Comparison of ENCODE assay signal across 26 cellular contexts in the genomic region with DNA sequence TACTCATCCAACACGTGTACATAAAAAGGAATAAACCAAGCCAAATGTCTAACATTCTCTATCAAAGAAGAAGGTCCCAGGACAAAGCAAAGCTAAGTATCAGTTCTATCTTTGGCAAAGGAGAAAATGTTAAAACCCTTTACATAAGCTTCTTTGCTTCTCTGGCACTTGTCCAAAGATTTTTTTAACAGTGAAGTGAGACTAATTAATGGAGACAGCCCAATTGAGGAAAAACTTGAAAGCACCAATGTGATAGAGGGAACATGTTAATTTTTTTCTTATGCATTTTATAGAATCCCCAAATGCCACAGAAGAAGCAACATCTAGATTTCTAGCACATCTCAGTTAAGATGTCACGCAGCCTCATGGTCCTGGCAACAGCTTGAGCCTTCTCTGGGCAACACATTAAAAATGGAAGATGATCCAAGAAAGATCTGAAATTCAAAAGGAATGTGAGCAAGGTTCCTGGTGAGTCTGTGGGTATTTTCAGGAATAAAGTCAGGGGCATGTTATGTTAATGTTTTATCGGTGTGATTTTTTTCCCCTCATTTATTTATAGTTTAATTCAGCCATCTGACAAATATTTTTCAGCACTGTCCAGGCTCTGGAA. TPM values are rescaled to one million over a fixed set of nuclear protein-coding genes. Genes with fewer than 3 reads are reported as not detected.
DNase-seq lines count a peak whose midpoint lies in the region; ATAC-seq, FAIRE-seq and TF ChIP-seq lines count a peak whose summit lies in the region.
"Had no signal": no experiment of that assay in that cellular context is flagged by ENCODE, and none has a peak within 500 bp of the region (broad histone marks: within the 10 kb centered on the region; RNA-seq: fewer than 3 reads in every experiment).

No MANE protein-coding gene starts in this region.

- POLR2A ChIA-PET in endothelial cell of umbilical vein (lab: Charles Lee) = no interaction called here

- no peaks in the 10 kb centered on the region for H3K9me1 ChIP-seq in endothelial cell of umbilical vein (replicated peaks; ENCODE audit: control insufficient read depth, extremely low read depth, insufficient read depth, low read length)

- no TSS peak for BruUV-seq in endothelial cell of umbilical vein (replicated peaks; lab: Mats Ljungman, UMichigan)

- ATAC-seq in psoas muscle (peak; percentile 50 to 85 (median 74)), HG03520 (IDR thresholded peaks at IDR 0.05; ENCODE audit: unreplicated experiment) (no peak), HG02884 (IDR thresholded peaks at IDR 0.05; ENCODE audit: unreplicated experiment) (no peak), left lobe of liver (no peak)
- ATAC-seq: CD8-positive, alpha-beta T cell; naive thymus-derived CD8-positive, alpha-beta T cell; pancreas; stimulated activated effector memory CD8-positive, alpha-beta T cell treated with anti-CD3 and anti-CD28 coated beads, Interleukin-12 subunit alpha, Interleukin-12 subunit beta, amount 100 ng/mL, for 72 hours; T-cell had no signal

- no peak overlapping the region for H3K4me3 ChIP-seq in endothelial cell of umbilical vein (replicated peaks in 1 of 3; ENCODE audit: insufficient read depth in 1 of 3, low read depth in 1 of 3, low read length in 3 of 3)
- H3K4me3 ChIP-seq in psoas muscle = peak overlapping the region; percentile 34
- H3K4me3 ChIP-seq: HAP-1, lung, pancreas had no signal

- no peak overlapping the region for H3K27ac ChIP-seq in endothelial cell of umbilical vein (ENCODE audit: insufficient read depth, low read depth, low read length)
- peak overlapping the region; percentile 88 for H3K27ac ChIP-seq in psoas muscle
- H3K27ac ChIP-seq: brain microvascular endothelial cell, pancreas had no signal

- H3K4me1 ChIP-seq in endothelial cell of umbilical vein (ENCODE audit: control insufficient read depth, extremely low read depth, insufficient read depth, low read length) (no peaks in the 10 kb centered on the region), psoas muscle (peaks cover 45% of the 10 kb centered on the region)
- H3K4me1 ChIP-seq: HAP-1 had no signal

- CTCF ChIA-PET in endothelial cell of umbilical vein (lab: Charles Lee) = no interaction called here

- H3K9ac ChIP-seq in endothelial cell of umbilical vein (replicated peaks; ENCODE audit: extremely low read depth, insufficient read depth, low read length) = no peak overlapping the region

- TF ChIP-seq POLR2A in endothelial cell of umbilical vein (IDR thresholded peaks at IDR 0.05; ENCODE audit: low read depth, low read length) = no peak

- H2AFZ ChIP-seq in endothelial cell of umbilical vein (ENCODE audit: low read depth, low read length) = no peak overlapping the region

- DNase-seq in AG20443 (ENCODE audit: low spot score) (peak; percentile 27), NCI-H446 (lab: John Stamatoyannopoulos, UW) (peak; percentile 34 to 56), endothelial cell of umbilical vein (ENCODE audit: low read depth, low spot score) (no peak), psoas muscle (no peak), left lobe of liver (ENCODE audit: low spot score) (no peak)
- DNase-seq in activated CD4-positive, CD25-positive, alpha-beta regulatory T cell (lab: John Stamatoyannopoulos, UW) = no peak
- DNase-seq: activated CD4-positive, alpha-beta T cell treated with anti-CD3 and anti-CD28 coated beads for 4 hours; brain microvascular endothelial cell; CD8-positive, alpha-beta T cell; cortex of kidney; DMS79; kidney; naive thymus-derived CD8-positive, alpha-beta T cell; NCI-H187 treated with DMSO at 0.1 percent for 48 hours; NCI-H510A; pancreas; SHP77; T-cell had no signal

- peak; percentile 44 for FAIRE-seq in endothelial cell of umbilical vein (lab: Jason Lieb, UNC)
- FAIRE-seq: endometrium, HTR-8/SVneo, kidney, pancreas, TTC549 had no signal

- TF ChIP-seq CTCF in endothelial cell of umbilical vein (IDR thresholded peaks at IDR 0.05; ENCODE audit: extremely low read depth in 1 of 2, insufficient read depth in 1 of 2, low read depth in 1 of 2, low read length in 2 of 2) = no peak
- no peak for TF ChIP-seq CTCF in psoas muscle (IDR thresholded peaks at IDR 0.05)

- WGBS in psoas muscle, 3 donors = 18 to 50% (median 28%) methylated on average over 3 of the region's 3 CpGs

- H3K36me3 ChIP-seq in endothelial cell of umbilical vein (ENCODE audit: control insufficient read depth in 2 of 2, extremely low read depth in 1 of 2, insufficient read depth in 2 of 2, low read length in 2 of 2) (no peaks in the 10 kb centered on the region), psoas muscle (ENCODE audit: insufficient read depth in 1 of 2, low read depth in 1 of 2) (no peaks in the 10 kb centered on the region)
- H3K36me3 ChIP-seq: brain microvascular endothelial cell, HAP-1, pancreas had no signal

- dilution Hi-C loops in endothelial cell of umbilical vein (cut with MboI; ENCODE audit: extremely low pct_ligation_motif_present, low sequenced_read_pairs) = no loop called here

- no peaks in the 10 kb centered on the region for H3K27me3 ChIP-seq in endothelial cell of umbilical vein (ENCODE audit: control insufficient read depth in 2 of 2, insufficient read depth in 2 of 2, low read length in 2 of 2)
- H3K27me3 ChIP-seq in psoas muscle (ENCODE audit: insufficient read depth in 3 of 3, low read length in 2 of 3) = no peaks in the 10 kb centered on the region
- H3K27me3 ChIP-seq: brain microvascular endothelial cell, pancreas had no signal

- no peak overlapping the region for H3K4me2 ChIP-seq in endothelial cell of umbilical vein (ENCODE audit: insufficient read depth, low read length)

- no peaks in the 10 kb centered on the region for H3K9me3 ChIP-seq in endothelial cell of umbilical vein (replicated peaks; ENCODE audit: control insufficient read depth, insufficient read depth, low read length)
- H3K9me3 ChIP-seq in psoas muscle = no peaks in the 10 kb centered on the region
- H3K9me3 ChIP-seq: HAP-1, pancreas had no signal

- H3K79me2 ChIP-seq in endothelial cell of umbilical vein (ENCODE audit: control insufficient read depth, insufficient read depth, low read length) = peaks cover 8% of the 10 kb centered on the region

- no peaks in the 10 kb centered on the region for H4K20me1 ChIP-seq in endothelial cell of umbilical vein (replicated peaks; ENCODE audit: control insufficient read depth, extremely low read depth, insufficient read depth, low read length)

- intact Hi-C loops in endothelial cell of umbilical vein (cut with micrococcal nuclease) = no loop called here
- intact Hi-C loops in psoas muscle (cut with DNase I) = loop anchor here in 1 of 2 donors (5.0 kb wide), 1 partner anchor 99 kb away; no protein-coding TSS in a partner anchor

TF ChIP-seq in endothelial cell of umbilical vein, 7 proteins besides CTCF, POLR2A, EP300 and RAD21:
- TF ChIP-seq GATA2 (IDR thresholded peaks at IDR 0.05; ENCODE audit: insufficient read depth, insufficient read length, low read depth, low read length) (no peak), EZH2 (IDR thresholded peaks at IDR 0.05; ENCODE audit: borderline replicate concordance, low read depth, low read length, severe bottlenecking) (no peak), FOS (IDR thresholded peaks at IDR 0.05; ENCODE audit: borderline replicate concordance, insufficient read depth, low read length) (no peak), POLR2AphosphoS5 (IDR thresholded peaks at IDR 0.05; ENCODE audit: insufficient read depth, low read depth, low read length) (no peak), MYC (IDR thresholded peaks at IDR 0.05; ENCODE audit: low read depth, low read length) (no peak), JUN (IDR thresholded peaks at IDR 0.05; ENCODE audit: borderline replicate concordance, insufficient read depth, insufficient read length, low read depth) (no peak)
- TF ChIP-seq, protein P1, sequence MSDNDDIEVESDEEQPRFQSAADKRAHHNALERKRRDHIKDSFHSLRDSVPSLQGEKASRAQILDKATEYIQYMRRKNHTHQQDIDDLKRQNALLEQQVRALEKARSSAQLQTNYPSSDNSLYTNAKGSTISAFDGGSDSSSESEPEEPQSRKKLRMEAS (IDR thresholded peaks at IDR 0.05; ENCODE audit: insufficient read depth, insufficient read length) = no peak

RNA-seq across cellular contexts. Expression of a gene that starts 48.5 kb away (rescaled TPM):
- 63.9 and 64.5 TPM in 2 replicates for total RNA-seq in endothelial cell of umbilical vein
- 37.7 and 46.2 TPM in 2 replicates for polyA plus RNA-seq in endothelial cell of umbilical vein
- polyA plus RNA-seq in endothelial cell of umbilical vein (2011; cell fraction: cytosol; rRNA removed) = 51.2 and 52.3 TPM in 2 replicates
- polyA plus RNA-seq in endothelial cell of umbilical vein (2011; cell fraction: nucleus; rRNA removed) = 43.0 and 55.9 TPM in 2 replicates
- 35.2 and 38.2 TPM in 2 replicates for polyA plus RNA-seq in endothelial cell of umbilical vein (2012)
- polyA minus RNA-seq in endothelial cell of umbilical vein = 32.5 and 34.4 TPM in 2 replicates
- polyA minus RNA-seq in endothelial cell of umbilical vein (2011; cell fraction: cytosol; rRNA and poly(A)+ RNA removed) = 12.3 TPM
- 20.3 and 24.5 TPM in 2 replicates for polyA minus RNA-seq in endothelial cell of umbilical vein (2011; cell fraction: nucleus; rRNA and poly(A)+ RNA removed)
- 10 to 100 TPM; 27.9 to 52.2 (median 38.4) TPM for total RNA-seq in psoas muscle
- polyA plus RNA-seq in psoas muscle = 10 to 100 TPM; 21.0 to 31.4 (median 26.0) TPM
- 23.8 TPM for total RNA-seq in left lobe of liver

Comparison
In these comparisons a context has a peak if more than half of its experiments do, and no peak if none do; other contexts are left out.
1. DNase-seq: peak in AG20443 (single experiment) and NCI-H446 (2 of 2); none in endothelial cell of umbilical vein (single experiment), psoas muscle (0 of 2), activated CD4-positive, CD25-positive, alpha-beta regulatory T cell (0 of 4) and left lobe of liver (single experiment).
2. ATAC-seq: peak in psoas muscle (4 of 4); none in HG03520 (single experiment), HG02884 (single experiment) and left lobe of liver (single experiment).